Comparison of ENCODE assay signal across 24 cellular contexts in the genomic region with DNA sequence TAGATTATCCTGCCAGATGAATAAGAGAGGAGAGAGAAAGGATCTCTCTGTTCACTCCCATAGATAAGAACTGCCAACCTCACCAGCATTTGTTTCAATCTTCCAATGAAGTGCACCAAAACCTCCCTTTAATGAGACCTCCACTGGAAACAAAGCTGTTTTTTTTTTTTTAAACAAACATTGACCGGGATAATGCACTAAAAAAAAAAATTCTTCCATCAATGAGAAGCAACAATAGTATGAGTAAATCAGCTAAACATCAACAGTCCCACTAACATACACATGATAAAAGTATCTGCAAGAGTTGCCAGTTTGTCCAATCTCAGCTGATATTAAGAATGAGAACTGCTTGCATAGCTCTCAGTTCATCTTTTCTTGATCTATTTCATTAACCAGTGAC. TPM values are rescaled to one million over a fixed set of nuclear protein-coding genes. Genes with fewer than 3 reads are reported as not detected.
A peak's percentile ranks its signal among the peaks of the same experiment; 100 is the strongest.
DNase-seq lines count a peak whose midpoint lies in the region; ATAC-seq, FAIRE-seq and TF ChIP-seq lines count a peak whose summit lies in the region.
"Had no signal": no experiment of that assay in that cellular context is flagged by ENCODE, and none has a peak within 500 bp of the region (broad histone marks: within the 10 kb centered on the region; RNA-seq: fewer than 3 reads in every experiment).

No MANE protein-coding gene starts in this region.

- no peak for TF ChIP-seq CTCF in left ventricle myocardium inferior (IDR thresholded peaks at IDR 0.05; ENCODE audit: borderline replicate concordance)
- no peak for TF ChIP-seq CTCF in heart left ventricle (IDR thresholded peaks at IDR 0.05)
- TF ChIP-seq CTCF in endothelial cell of umbilical vein (IDR thresholded peaks at IDR 0.05; ENCODE audit: extremely low read depth in 1 of 2, insufficient read depth in 1 of 2, low read depth in 1 of 2, low read length in 2 of 2), result no peak
- no peak for TF ChIP-seq CTCF in HepG2 (CRISPR knock-in tag; IDR thresholded peaks at IDR 0.05)
- TF ChIP-seq CTCF in activated CD8-positive, alpha-beta T cell treated with anti-CD3 and anti-CD28 coated beads for 36 hours (IDR thresholded peaks at IDR 0.05), result no peak

- H3K36me3 Mint-ChIP-seq in activated CD8-positive, alpha-beta T cell treated with anti-CD3 and anti-CD28 coated beads for 36 hours (ENCODE audit: low read depth), result no peaks in the 10 kb centered on the region
- H3K36me3 Mint-ChIP-seq: CD8-positive, alpha-beta memory T cell; IgD-negative memory B cell had no signal

- no peak overlapping the region for H4K91ac ChIP-seq in trophoblast cell (ENCODE audit: low read depth, low read length)

- intact Hi-C loops in left ventricle myocardium inferior (cut with micrococcal nuclease) (no loop called here), heart left ventricle (cut with DNase I) (loop anchor here in 2 of 10 donors (5.0 kb wide), 1 partner anchor 45 kb away; no protein-coding TSS in a partner anchor), endothelial cell of umbilical vein (cut with micrococcal nuclease) (no loop called here), HepG2 (cut with micrococcal nuclease; ENCODE audit: unreplicated experiment) (no loop called here)
- intact Hi-C loops in activated CD8-positive, alpha-beta T cell treated with anti-CD3 and anti-CD28 coated beads for 36 hours (cut with micrococcal nuclease), result no loop called here

- no TSS peak for BruUV-seq in endothelial cell of umbilical vein (replicated peaks; lab: Mats Ljungman, UMichigan)
- BruUV-seq in HepG2 (replicated peaks; lab: Mats Ljungman, UMichigan), result no TSS peak

- H3K4me1 ChIP-seq in left ventricle myocardium inferior (peaks cover 82% of the 10 kb centered on the region), heart left ventricle (peaks cover 11 to 79% (median 67%) of the 10 kb centered on the region in 12 donors), endothelial cell of umbilical vein (ENCODE audit: control insufficient read depth, extremely low read depth, insufficient read depth, low read length) (peaks cover 43% of the 10 kb centered on the region), trophoblast cell (ENCODE audit: control insufficient read depth in 1 of 2, insufficient read depth in 2 of 2, low read length in 2 of 2) (peaks cover 0 to 3% of the 10 kb centered on the region in 2 experiments), HepG2 (ENCODE audit: insufficient read depth, low read length) (peaks cover 15% of the 10 kb centered on the region)

- H3K18ac ChIP-seq in trophoblast cell (ENCODE audit: low read length), result no peak overlapping the region

- TF ChIP-seq EP300 in HepG2 (IDR thresholded peaks at IDR 0.05; ENCODE audit: low read depth in 2 of 2, low read length in 2 of 2) (no peak), HepG2 (CRISPR knock-in tag; IDR thresholded peaks at IDR 0.05; ENCODE audit: borderline replicate concordance) (no peak)

- no peak overlapping the region for H2BK120ac ChIP-seq in trophoblast cell (ENCODE audit: insufficient read depth, low read length, poor library complexity)

- peak overlapping the region; percentile 83 for H3K4ac ChIP-seq in trophoblast cell (ENCODE audit: low read depth, low read length)

- H3K79me1 ChIP-seq in trophoblast cell (ENCODE audit: low read length), result no peaks in the 10 kb centered on the region

- H3K9me3 ChIP-seq in left ventricle myocardium inferior (replicated peaks) (no peaks in the 10 kb centered on the region), heart left ventricle (no peaks in the 10 kb centered on the region), endothelial cell of umbilical vein (replicated peaks; ENCODE audit: control insufficient read depth, insufficient read depth, low read length) (no peaks in the 10 kb centered on the region), trophoblast cell (ENCODE audit: insufficient read depth, low read depth, low read length) (no peaks in the 10 kb centered on the region), HepG2 (ENCODE audit: low read length) (no peaks in the 10 kb centered on the region)

- H3K14ac ChIP-seq in trophoblast cell (ENCODE audit: low read length), result no peak overlapping the region

- H3K27ac ChIP-seq in left ventricle myocardium inferior (replicated peaks) (peak overlapping the region; percentile 68), heart left ventricle (peak overlapping the region in 5 of 12 donors; percentile 2 to 67 (median 47)), endothelial cell of umbilical vein (ENCODE audit: insufficient read depth, low read depth, low read length) (peak overlapping the region; percentile 92), trophoblast cell (ENCODE audit: low read depth, low read length) (no peak overlapping the region), HepG2 (ENCODE audit: extremely low read length, insufficient read depth, low read length) (no peak overlapping the region)
- H3K27ac ChIP-seq: C4-2B had no signal

- H2AFZ ChIP-seq in endothelial cell of umbilical vein (ENCODE audit: low read depth, low read length) (no peak overlapping the region), trophoblast cell (ENCODE audit: insufficient read depth, low read length, poor library complexity) (no peak overlapping the region), HepG2 (ENCODE audit: low read length) (no peak overlapping the region)

- no peak for TF ChIP-seq RAD21 in HepG2 (CRISPR knock-in tag; IDR thresholded peaks at IDR 0.05)

- DNase-seq in left ventricle myocardium inferior (no peak), heart left ventricle (no peak), endothelial cell of umbilical vein (ENCODE audit: low read depth, low spot score) (peak; percentile 60), trophoblast cell (no peak), HepG2 (ENCODE audit: low spot score) (no peak), NCI-H2081 (lab: John Stamatoyannopoulos, UW) (no peak), SW480 (ENCODE audit: low spot score) (no peak)
- no peak for DNase-seq in activated CD8-positive, alpha-beta T cell treated with anti-CD3 and anti-CD28 coated beads for 36 hours
- DNase-seq: CD8-positive, alpha-beta memory T cell; EL; GF-D8; NCI-H1105; NCI-H146; NCI-H2029 treated with DMSO at 0.1 percent for 48 hours; NCI-H2171; NCI-H345; NCI-H524; NCI-H774; NK-92 treated with Interleukin-12 subunit alpha and Interleukin-12 subunit beta, amount 100 ng/mL, for 24 hours had no signal

- peaks cover 20% of the 10 kb centered on the region for H3K36me3 ChIP-seq in left ventricle myocardium inferior
- peaks cover 0 to 25% (median 4%) of the 10 kb centered on the region in 9 donors for H3K36me3 ChIP-seq in heart left ventricle
- H3K36me3 ChIP-seq in endothelial cell of umbilical vein (ENCODE audit: control insufficient read depth in 2 of 2, extremely low read depth in 1 of 2, insufficient read depth in 2 of 2, low read length in 2 of 2), result peaks cover 0 to 3% of the 10 kb centered on the region in 2 experiments
- H3K36me3 ChIP-seq in trophoblast cell (ENCODE audit: control insufficient read depth in 1 of 2, insufficient read depth in 2 of 2, low read length in 2 of 2), result peaks cover 0 to 2% of the 10 kb centered on the region in 2 experiments
- no peaks in the 10 kb centered on the region; a peak in 1 of 5 replicates for H3K36me3 ChIP-seq in HepG2 (replicated peaks in 1 of 2; ENCODE audit: control insufficient read depth in 1 of 2, insufficient read depth in 2 of 2, low read length in 2 of 2)

- no peak for FAIRE-seq in endothelial cell of umbilical vein (lab: Jason Lieb, UNC)
- FAIRE-seq in HepG2 (lab: Jason Lieb, UNC), result no peak
- FAIRE-seq: GM19239, HTR-8/SVneo had no signal

- no peak for ATAC-seq in heart left ventricle
- ATAC-seq in HepG2, result no peak
- no peak for ATAC-seq in activated CD8-positive, alpha-beta T cell treated with anti-CD3 and anti-CD28 coated beads for 36 hours
- ATAC-seq: Panc1 had no signal

- WGBS in heart left ventricle, 4 donors, result 25 to 42% (median 32%) methylated on average over 1 of the region's 1 CpG
- no CpG with 5 or more reads among the region's 1 CpG for WGBS in trophoblast cell (ENCODE audit: extremely low coverage, insufficient coverage, insufficient read length)
- 63% methylated on average over 1 of the region's 1 CpG for WGBS in HepG2 (ENCODE audit: low lambda C conversion rate)

- peaks cover 38% of the 10 kb centered on the region for H3K27me3 Mint-ChIP-seq in activated CD8-positive, alpha-beta T cell treated with anti-CD3 and anti-CD28 coated beads for 36 hours

- H3K9me1 ChIP-seq in endothelial cell of umbilical vein (replicated peaks; ENCODE audit: control insufficient read depth, extremely low read depth, insufficient read depth, low read length), result no peaks in the 10 kb centered on the region

- H3K27ac Mint-ChIP-seq in activated CD8-positive, alpha-beta T cell treated with anti-CD3 and anti-CD28 coated beads for 36 hours, result no peak overlapping the region
- H3K27ac Mint-ChIP-seq: CD8-positive, alpha-beta memory T cell; IgD-negative memory B cell had no signal

- no peak overlapping the region for H2AK5ac ChIP-seq in trophoblast cell (ENCODE audit: low read length)

- POLR2A ChIA-PET in endothelial cell of umbilical vein (lab: Charles Lee) (no interaction called here), HepG2 (lab: Yijun Ruan, JAX) (no interaction called here)
- POLR2A ChIA-PET in activated CD8-positive, alpha-beta T cell treated with anti-CD3 and anti-CD28 coated beads for 36 hours (lab: Charles Lee), result no interaction called here

- H3K79me2 ChIP-seq in endothelial cell of umbilical vein (ENCODE audit: control insufficient read depth, insufficient read depth, low read length), result peaks cover 81% of the 10 kb centered on the region
- H3K79me2 ChIP-seq in trophoblast cell (ENCODE audit: control insufficient read depth, insufficient read depth, low read length, poor library complexity), result no peaks in the 10 kb centered on the region
- peaks cover 63% of the 10 kb centered on the region for H3K79me2 ChIP-seq in HepG2 (ENCODE audit: insufficient read depth, low read length)

- H2BK5ac ChIP-seq in trophoblast cell (ENCODE audit: low read depth, low read length, poor library complexity), result no peak overlapping the region

- no peaks in the 10 kb centered on the region for H3K9me3 Mint-ChIP-seq in activated CD8-positive, alpha-beta T cell treated with anti-CD3 and anti-CD28 coated beads for 36 hours

- peak overlapping the region; percentile 16 for H3K4me2 ChIP-seq in endothelial cell of umbilical vein (ENCODE audit: insufficient read depth, low read length)
- H3K4me2 ChIP-seq in trophoblast cell (ENCODE audit: low read length), result no peak overlapping the region
- no peak overlapping the region for H3K4me2 ChIP-seq in HepG2 (ENCODE audit: low read depth, low read length)

- H4K20me1 ChIP-seq in endothelial cell of umbilical vein (replicated peaks; ENCODE audit: control insufficient read depth, extremely low read depth, insufficient read depth, low read length) (peaks cover 2% of the 10 kb centered on the region), HepG2 (ENCODE audit: insufficient read depth, low read length) (peaks cover 34% of the 10 kb centered on the region)

- H3K4me3 Mint-ChIP-seq in activated CD8-positive, alpha-beta T cell treated with anti-CD3 and anti-CD28 coated beads for 36 hours, result no peak overlapping the region
- H3K4me3 Mint-ChIP-seq: CD8-positive, alpha-beta memory T cell; IgD-negative memory B cell had no signal

- dilution Hi-C loops in endothelial cell of umbilical vein (cut with MboI; ENCODE audit: extremely low pct_ligation_motif_present, low sequenced_read_pairs), result no loop called here

- H3K27me3 ChIP-seq in left ventricle myocardium inferior (ENCODE audit: low read depth) (no peaks in the 10 kb centered on the region), heart left ventricle (no peaks in the 10 kb centered on the region), endothelial cell of umbilical vein (ENCODE audit: control insufficient read depth in 2 of 2, insufficient read depth in 2 of 2, low read length in 2 of 2) (no peaks in the 10 kb centered on the region), trophoblast cell (ENCODE audit: insufficient read depth, low read length) (no peaks in the 10 kb centered on the region), HepG2 (ENCODE audit: control insufficient read depth in 1 of 2, insufficient read depth in 2 of 2, low read length in 2 of 2) (no peaks in the 10 kb centered on the region)

- no peak overlapping the region for H3K9ac ChIP-seq in endothelial cell of umbilical vein (replicated peaks; ENCODE audit: extremely low read depth, insufficient read depth, low read length)
- H3K9ac ChIP-seq in trophoblast cell (ENCODE audit: low read length), result no peak overlapping the region
- H3K9ac ChIP-seq in HepG2 (ENCODE audit: insufficient read depth, low read depth, low read length), result no peak overlapping the region

- in situ Hi-C loops in HepG2 (cut with HindIII; ENCODE audit: extremely low pct_ligation_motif_present, low pct_unique_long_range_greater_than_20kb), result no loop called here

- no peak for TF ChIP-seq POLR2A in heart left ventricle (IDR thresholded peaks at IDR 0.05)
- TF ChIP-seq POLR2A in endothelial cell of umbilical vein (IDR thresholded peaks at IDR 0.05; ENCODE audit: low read depth, low read length), result no peak
- no peak for TF ChIP-seq POLR2A in HepG2 (IDR thresholded peaks at IDR 0.05; ENCODE audit: insufficient read depth in 1 of 2, low read depth in 2 of 2, low read length in 2 of 2)

- no peak overlapping the region for H4K12ac ChIP-seq in trophoblast cell (ENCODE audit: low read depth, low read length)

- no peak overlapping the region for H2BK12ac ChIP-seq in trophoblast cell (ENCODE audit: low read length)

- H3K4me3 ChIP-seq in left ventricle myocardium inferior, result no peak overlapping the region
- H3K4me3 ChIP-seq in heart left ventricle, result peak overlapping the region in 1 of 12 donors; percentile 39
- no peak overlapping the region for H3K4me3 ChIP-seq in endothelial cell of umbilical vein (replicated peaks in 1 of 3; ENCODE audit: insufficient read depth in 1 of 3, low read depth in 1 of 3, low read length in 3 of 3)
- no peak overlapping the region for H3K4me3 ChIP-seq in trophoblast cell (ENCODE audit: low read depth, low read length)
- no peak overlapping the region for H3K4me3 ChIP-seq in HepG2 (replicated peaks in 1 of 3; ENCODE audit: insufficient read depth in 1 of 3, low read depth in 2 of 3, low read length in 3 of 3)

- no peaks in the 10 kb centered on the region for H3K4me1 Mint-ChIP-seq in activated CD8-positive, alpha-beta T cell treated with anti-CD3 and anti-CD28 coated beads for 36 hours (ENCODE audit: low read depth)
- H3K4me1 Mint-ChIP-seq: CD8-positive, alpha-beta memory T cell; IgD-negative memory B cell had no signal

- CTCF ChIA-PET in endothelial cell of umbilical vein (lab: Charles Lee) (interaction anchor here (1.0 kb wide), 2 partner anchors 18 to 54 kb away, joined by 3 read pairs; no protein-coding TSS in a partner anchor), HepG2 (lab: Yijun Ruan, JAX; ENCODE audit: low intra/inter-chr PET ratio, low total read pairs) (no interaction called here)
- CTCF ChIA-PET in activated CD8-positive, alpha-beta T cell treated with anti-CD3 and anti-CD28 coated beads for 36 hours (lab: Charles Lee), result interaction anchor here (1.5 kb wide), 1 partner anchor 10 kb away, joined by 3 read pairs; no protein-coding TSS in a partner anchor

- H3K23ac ChIP-seq in trophoblast cell (ENCODE audit: low read length), result no peak overlapping the region

- H4K8ac ChIP-seq in trophoblast cell (ENCODE audit: low read depth, low read length), result no peak overlapping the region

RNA-seq across cellular contexts. Expression of a gene that starts 19.9 kb away (rescaled TPM):
- total RNA-seq in left ventricle myocardium inferior, result 108 TPM
- 100 to 1,000 TPM in 6 of 9 donors, 10 to 100 TPM in 3; 89.4 to 159 (median 112) TPM for total RNA-seq in heart left ventricle
- polyA plus RNA-seq in heart left ventricle, result 10 to 100 TPM; 26.8 to 41.8 TPM
- total RNA-seq in endothelial cell of umbilical vein, result 128 and 133 TPM in 2 replicates
- 43.8 and 45.6 TPM in 2 replicates for polyA plus RNA-seq in endothelial cell of umbilical vein
- polyA plus RNA-seq in endothelial cell of umbilical vein (2011; cell fraction: cytosol; rRNA removed), result 46.5 and 50.7 TPM in 2 replicates
- polyA plus RNA-seq in endothelial cell of umbilical vein (2011; cell fraction: nucleus; rRNA removed), result 107 and 123 TPM in 2 replicates
- polyA plus RNA-seq in endothelial cell of umbilical vein (2012), result 47.6 and 61.8 TPM in 2 replicates
- polyA minus RNA-seq in endothelial cell of umbilical vein, result 118 and 121 TPM in 2 replicates
- 22.8 TPM for polyA minus RNA-seq in endothelial cell of umbilical vein (2011; cell fraction: cytosol; rRNA and poly(A)+ RNA removed)
- polyA minus RNA-seq in endothelial cell of umbilical vein (2011; cell fraction: nucleus; rRNA and poly(A)+ RNA removed), result 164 and 213 TPM in 2 replicates
- 85.2 and 88.6 TPM in 2 replicates for polyA plus RNA-seq in trophoblast cell (2013)
- 25.9 and 37.2 TPM in 2 replicates for total RNA-seq in HepG2 (2016; rRNA removed; fragmentation: Illumina TruSeq; extraction: Trizol)
- total RNA-seq in HepG2 (2016; cell fraction: cytosol; rRNA removed; fragmentation: Illumina TruSeq; extraction: Trizol; ENCODE audit: low read depth), result 16.0 and 19.2 TPM in 2 replicates
- total RNA-seq in HepG2 (2016; cell fraction: insoluble cytoplasmic fraction; rRNA removed; fragmentation: Illumina TruSeq; extraction: Trizol), result 23.9 and 35.3 TPM in 2 replicates
- total RNA-seq in HepG2 (2016; cell fraction: membrane; rRNA removed; fragmentation: Illumina TruSeq; extraction: Trizol), result 14.1 and 17.3 TPM in 2 replicates
- 32.5 and 44.1 TPM in 2 replicates for total RNA-seq in HepG2 (2016; cell fraction: nucleus; rRNA removed; fragmentation: Illumina TruSeq; extraction: Trizol)
- 24.7 and 27.1 TPM in 2 replicates for polyA plus RNA-seq in HepG2 (2011; rRNA removed)
- polyA plus RNA-seq in HepG2 (2011; cell fraction: cytosol; rRNA removed), result 13.9 and 20.4 TPM in 2 replicates
- 17.6 and 17.9 TPM in 2 replicates for polyA plus RNA-seq in HepG2 (2011; cell fraction: nucleus; rRNA removed)
- 20.7 and 23.9 TPM in 2 replicates for polyA plus RNA-seq in HepG2 (2012)
- 0.76 and 0.90 TPM in 2 replicates for polyA plus RNA-seq in HepG2 (2016; cell fraction: cytosol; fragmentation: Illumina TruSeq; extraction: Trizol; ENCODE audit: low read depth)
- 33.8 and 36.8 TPM in 2 replicates for polyA plus RNA-seq in HepG2 (2016; cell fraction: insoluble cytoplasmic fraction; fragmentation: Illumina TruSeq; extraction: Trizol; ENCODE audit: low read depth)
- 2.9 and 3.8 TPM in 2 replicates for polyA plus RNA-seq in HepG2 (2016; cell fraction: membrane; fragmentation: Illumina TruSeq; extraction: Trizol; ENCODE audit: low read depth)
- polyA plus RNA-seq in HepG2 (2016; cell fraction: nucleus; fragmentation: Illumina TruSeq; extraction: Trizol; ENCODE audit: insufficient read depth, low read depth), result 29.5 and 33.1 TPM in 2 replicates
- 27.9 and 33.8 TPM in 2 replicates for polyA minus RNA-seq in HepG2 (2011; rRNA and poly(A)+ RNA removed; ENCODE audit: low replicate concordance)
- 24.0 and 34.0 TPM in 2 replicates for polyA minus RNA-seq in HepG2 (2011; cell fraction: cytosol; rRNA and poly(A)+ RNA removed)
- 74.8 and 91.5 TPM in 2 replicates for polyA minus RNA-seq in HepG2 (2011; cell fraction: nucleus; rRNA and poly(A)+ RNA removed)
- total RNA-seq in activated CD8-positive, alpha-beta T cell treated with anti-CD3 and anti-CD28 coated beads for 36 hours, result not detected
- total RNA-seq: CD8-positive, alpha-beta memory T cell had no signal
- polyA plus RNA-seq: CD8-positive, alpha-beta memory T cell; IgD-negative memory B cell had no signal

Comparison
In these comparisons a context has a peak if more than half of its experiments do, and no peak if none do; other contexts are left out.
1. H3K27ac ChIP-seq: peak in left ventricle myocardium inferior (single experiment) and endothelial cell of umbilical vein (single experiment); none in trophoblast cell (single experiment) and HepG2 (single experiment).
2. RNA of a gene that starts 19.9 kb away (total RNA-seq): 128 to 133 TPM in endothelial cell of umbilical vein, 89.4 to 159 TPM in heart left ventricle, 108 TPM in left ventricle myocardium inferior (single experiment) and 14.1 to 44.1 TPM in HepG2; not detected in activated CD8-positive, alpha-beta T cell treated with anti-CD3 and anti-CD28 coated beads for 36 hours; every median in the first group is over 10 times any median in the second.